In the genomic region with DNA sequence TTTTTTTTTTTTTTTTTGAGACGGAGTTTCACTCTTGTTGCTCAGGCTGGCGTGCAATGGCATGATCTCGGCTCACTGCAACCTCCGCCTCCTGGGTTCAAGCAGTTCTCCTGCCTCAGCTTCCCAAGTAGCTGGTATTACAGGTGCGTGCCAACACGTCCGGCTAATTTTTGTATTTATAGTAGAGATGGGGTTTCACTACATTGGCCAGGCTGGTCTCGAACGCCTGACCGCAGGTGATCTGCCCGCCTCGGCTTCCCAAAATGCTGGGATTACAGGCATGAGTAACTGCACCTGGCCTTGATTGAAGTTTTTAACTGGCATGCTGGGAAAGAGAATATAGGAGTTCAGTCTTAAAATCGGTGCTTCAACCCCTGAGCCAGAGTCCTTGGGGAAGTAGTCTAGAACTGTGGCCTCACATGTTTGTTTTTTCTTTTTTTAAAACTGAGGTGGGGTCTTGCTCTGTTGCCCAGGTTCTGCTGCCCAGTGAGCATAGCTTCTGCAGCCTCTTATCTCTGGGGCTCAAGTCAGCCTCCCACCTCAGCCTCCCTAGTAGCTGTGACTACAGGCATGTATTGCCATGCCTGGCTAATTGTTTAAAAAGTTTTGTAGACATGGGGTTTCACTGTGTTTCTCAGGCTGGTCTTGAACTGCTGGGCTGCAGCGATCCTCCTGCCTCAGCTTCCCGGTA, we compare ENCODE assay signal across 27 cellular contexts. TPM values are rescaled to one million over a fixed set of nuclear protein-coding genes. Genes with fewer than 3 reads are reported as not detected.
A peak's percentile ranks its signal among the peaks of the same experiment; 100 is the strongest.
DNase-seq lines count a peak whose midpoint lies in the region; ATAC-seq, FAIRE-seq and TF ChIP-seq lines count a peak whose summit lies in the region.
"Had no signal": no experiment of that assay in that cellular context is flagged by ENCODE, and none has a peak within 500 bp of the region (broad histone marks: within the 10 kb centered on the region; RNA-seq: fewer than 3 reads in every experiment).

No MANE protein-coding gene starts in this region.

- no peak overlapping the region for H3K27ac Mint-ChIP-seq in brain
- no peak overlapping the region for H3K27ac Mint-ChIP-seq in activated naive CD4-positive, alpha-beta T cell treated with anti-CD3 and anti-CD28 coated beads, Interleukin-2, amount 50 U/mL, for 72 hours
- H3K27ac Mint-ChIP-seq: HFFc6 had no signal

- TF ChIP-seq POLR2A in HepG2 (IDR thresholded peaks at IDR 0.05; ENCODE audit: insufficient read depth in 1 of 2, low read depth in 2 of 2, low read length in 2 of 2) = no peak
- TF ChIP-seq POLR2A in right lobe of liver (IDR thresholded peaks at IDR 0.05) = no peak

- H3K4me2 ChIP-seq in HepG2 (ENCODE audit: low read depth, low read length) = no peak overlapping the region
- H3K4me2 ChIP-seq in osteoblast (ENCODE audit: insufficient read depth, low read length) = no peak overlapping the region

- 96% methylated on average over 15 of the region's 15 CpGs for whole genome bisulfite sequencing in HepG2 (ENCODE audit: low lambda C conversion rate)
- WGBS in right lobe of liver (ENCODE audit: insufficient coverage, low coverage, low lambda C conversion rate, missing lambda C conversion rate) = 96% methylated on average over 4 of the region's 15 CpGs

- H3K9ac ChIP-seq in HepG2 (ENCODE audit: insufficient read depth, low read depth, low read length) = no peak overlapping the region

- peaks cover 51% of the 10 kb centered on the region for H3K36me3 Mint-ChIP-seq in brain
- no peaks in the 10 kb centered on the region for H3K36me3 Mint-ChIP-seq in activated naive CD4-positive, alpha-beta T cell treated with anti-CD3 and anti-CD28 coated beads, Interleukin-2, amount 50 U/mL, for 72 hours

- no peak for ATAC-seq in HepG2
- ATAC-seq in right lobe of liver = no peak
- no peak for ATAC-seq in activated naive CD4-positive, alpha-beta T cell treated with anti-CD3 and anti-CD28 coated beads, Interleukin-2, amount 50 U/mL, for 72 hours
- ATAC-seq: GM12878 had no signal

- peaks cover 34% of the 10 kb centered on the region for H3K4me1 ChIP-seq in HepG2 (ENCODE audit: insufficient read depth, low read length)
- H3K4me1 ChIP-seq in right lobe of liver = peaks cover 0 to 8% (median 0%) of the 10 kb centered on the region in 4 donors
- peaks cover 6% of the 10 kb centered on the region for H3K4me1 ChIP-seq in osteoblast (ENCODE audit: insufficient read depth, low read length)
- H3K4me1 ChIP-seq: BE2C had no signal

- peak overlapping the region in 3 of 5 experiments; percentile 54 to 89 (median 58) for H3K4me3 Mint-ChIP-seq in brain
- H3K4me3 Mint-ChIP-seq: CD14-positive monocyte, HFFc6 had no signal

- H3K27me3 Mint-ChIP-seq in brain = peaks cover 6% of the 10 kb centered on the region

- no peak overlapping the region for H3K27ac ChIP-seq in HepG2 (ENCODE audit: extremely low read length, insufficient read depth, low read length)
- no peak overlapping the region for H3K27ac ChIP-seq in right lobe of liver
- H3K27ac ChIP-seq in osteoblast (ENCODE audit: low read depth, low read length) = no peak overlapping the region
- H3K27ac ChIP-seq: SK-N-MC had no signal

- H3K9me3 ChIP-seq in HepG2 (ENCODE audit: low read length) (no peaks in the 10 kb centered on the region), right lobe of liver (no peaks in the 10 kb centered on the region), osteoblast (ENCODE audit: low read depth, low read length) (no peaks in the 10 kb centered on the region)
- H3K9me3 ChIP-seq: BE2C, MG63 had no signal

- H3K9me3 Mint-ChIP-seq in brain = peaks cover 0 to 5% (median 0%) of the 10 kb centered on the region in 5 experiments
- no peaks in the 10 kb centered on the region for H3K9me3 Mint-ChIP-seq in activated naive CD4-positive, alpha-beta T cell treated with anti-CD3 and anti-CD28 coated beads, Interleukin-2, amount 50 U/mL, for 72 hours
- H3K9me3 Mint-ChIP-seq: CD14-positive monocyte, HFFc6 had no signal

- H3K36me3 ChIP-seq in HepG2 (replicated peaks in 1 of 2; ENCODE audit: control insufficient read depth in 1 of 2, insufficient read depth in 2 of 2, low read length in 2 of 2) (peaks cover 0 to 4% of the 10 kb centered on the region in 2 experiments; a peak in 2 of 5 replicates), right lobe of liver (no peaks in the 10 kb centered on the region), osteoblast (ENCODE audit: insufficient read depth, low read length) (no peaks in the 10 kb centered on the region)
- H3K36me3 ChIP-seq: MG63 had no signal

- CTCF ChIA-PET in HepG2 (lab: Yijun Ruan, JAX; ENCODE audit: low intra/inter-chr PET ratio, low total read pairs) = no interaction called here

- intact Hi-C loops in HepG2 (cut with micrococcal nuclease; ENCODE audit: unreplicated experiment) (no loop called here), right lobe of liver (cut with DNase I) (no loop called here)

- no peak overlapping the region for H2AFZ ChIP-seq in HepG2 (ENCODE audit: low read length)
- no peak overlapping the region for H2AFZ ChIP-seq in osteoblast (ENCODE audit: low read length)

- peaks cover 12% of the 10 kb centered on the region; the same call in 1 of the 2 replicates for H4K20me1 ChIP-seq in HepG2 (ENCODE audit: insufficient read depth, low read length)
- peaks cover 17% of the 10 kb centered on the region for H4K20me1 ChIP-seq in osteoblast (ENCODE audit: insufficient read depth, low read length)

- no peak for TF ChIP-seq CTCF in HepG2 (CRISPR knock-in tag; IDR thresholded peaks at IDR 0.05)
- TF ChIP-seq CTCF in right lobe of liver (IDR thresholded peaks at IDR 0.05) = no peak
- no peak for TF ChIP-seq CTCF in brain (conservative IDR thresholded peaks at IDR 0.05)
- no peak for TF ChIP-seq CTCF in osteoblast (IDR thresholded peaks at IDR 0.05; ENCODE audit: extremely low read depth, low read depth, low read length)

- no TSS peak for BruUV-seq in HepG2 (replicated peaks; lab: Mats Ljungman, UMichigan)

- no peak for TF ChIP-seq RAD21 in HepG2 (CRISPR knock-in tag; IDR thresholded peaks at IDR 0.05)

- H3K4me3 ChIP-seq in HepG2 (replicated peaks in 1 of 3; ENCODE audit: insufficient read depth in 1 of 3, low read depth in 2 of 3, low read length in 3 of 3) = no peak overlapping the region
- no peak overlapping the region for H3K4me3 ChIP-seq in right lobe of liver
- H3K4me3 ChIP-seq in osteoblast (ENCODE audit: insufficient read depth, low read length) = no peak overlapping the region
- H3K4me3 ChIP-seq: GM12878, GM23248, MG63, SK-N-MC had no signal

- DNase-seq in HepG2 (ENCODE audit: low spot score) (no peak), right lobe of liver (no peak), osteoblast (ENCODE audit: insufficient read length, low spot score, missing footprints) (peak; percentile 67), CD1c-positive myeloid dendritic cell (ENCODE audit: extremely low spot score) (no peak), NCI-H2171 treated with DMSO at 0.1 percent for 48 hours (lab: John Stamatoyannopoulos, UW) (no peak)
- DNase-seq in activated CD4-positive, alpha-beta T cell treated with anti-CD3 and anti-CD28 coated beads, Interleukin-2, amount 50 U/mL, for 1 hour = no peak
- DNase-seq in activated naive CD4-positive, alpha-beta T cell treated with anti-CD3 and anti-CD28 coated beads, Interleukin-2, amount 50 U/mL, for 72 hours (ENCODE audit: low spot score in 2 of 2) = no peak
- DNase-seq: 8988T, ACHN, BE2C, H7, HFFc6, KBM-7, MG63, NCI-H1105 treated with DMSO at 0.1 percent for 48 hours, NCI-H146, NCI-H1930, NCI-H446 treated with DMSO at 0.1 percent for 48 hours, NCI-H526, RPMI8226, SIG-M5 had no signal

- POLR2A ChIA-PET in HepG2 (lab: Yijun Ruan, JAX) = no interaction called here

- no peak for TF ChIP-seq EP300 in HepG2 (IDR thresholded peaks at IDR 0.05; ENCODE audit: low read depth in 2 of 2, low read length in 2 of 2)
- TF ChIP-seq EP300 in HepG2 (CRISPR knock-in tag; IDR thresholded peaks at IDR 0.05; ENCODE audit: borderline replicate concordance) = no peak

- H3K79me2 ChIP-seq in HepG2 (ENCODE audit: insufficient read depth, low read length) = peaks cover 58% of the 10 kb centered on the region
- H3K79me2 ChIP-seq in osteoblast (ENCODE audit: insufficient read depth, low read length) = peaks cover 58% of the 10 kb centered on the region

- in situ Hi-C loops in HepG2 (cut with HindIII; ENCODE audit: extremely low pct_ligation_motif_present, low pct_unique_long_range_greater_than_20kb) = no loop called here

- H3K4me1 Mint-ChIP-seq in brain = peaks cover 41% of the 10 kb centered on the region

- peaks cover 0 to 5% of the 10 kb centered on the region in 2 experiments; a peak in 1 of 5 replicates for H3K27me3 ChIP-seq in HepG2 (ENCODE audit: control insufficient read depth in 1 of 2, insufficient read depth in 2 of 2, low read length in 2 of 2)
- no peaks in the 10 kb centered on the region for H3K27me3 ChIP-seq in right lobe of liver
- no peaks in the 10 kb centered on the region for H3K27me3 ChIP-seq in osteoblast (ENCODE audit: insufficient read depth, low read length)
- H3K27me3 ChIP-seq: BE2C, MG63 had no signal

- FAIRE-seq in HepG2 (lab: Jason Lieb, UNC) = no peak
- FAIRE-seq: D721Med, GM12878 had no signal

RNA-seq across cellular contexts. Expression of a gene that starts 3.3 kb away (rescaled TPM):
- 6.3 and 7.3 TPM in 2 replicates for total RNA-seq in HepG2 (2016; rRNA removed; fragmentation: Illumina TruSeq; extraction: Trizol)
- total RNA-seq in HepG2 (2016; cell fraction: cytosol; rRNA removed; fragmentation: Illumina TruSeq; extraction: Trizol; ENCODE audit: low read depth) = 25.1 and 25.7 TPM in 2 replicates
- total RNA-seq in HepG2 (2016; cell fraction: insoluble cytoplasmic fraction; rRNA removed; fragmentation: Illumina TruSeq; extraction: Trizol) = 6.0 and 6.8 TPM in 2 replicates
- total RNA-seq in HepG2 (2016; cell fraction: membrane; rRNA removed; fragmentation: Illumina TruSeq; extraction: Trizol) = 9.8 and 12.2 TPM in 2 replicates
- total RNA-seq in HepG2 (2016; cell fraction: nucleus; rRNA removed; fragmentation: Illumina TruSeq; extraction: Trizol) = 7.8 and 8.4 TPM in 2 replicates
- 20.8 and 21.2 TPM in 2 replicates for polyA plus RNA-seq in HepG2 (2011; rRNA removed)
- 13.2 and 14.1 TPM in 2 replicates for polyA plus RNA-seq in HepG2 (2011; cell fraction: cytosol; rRNA removed)
- polyA plus RNA-seq in HepG2 (2011; cell fraction: nucleus; rRNA removed) = 31.7 and 33.2 TPM in 2 replicates
- polyA plus RNA-seq in HepG2 (2012) = 10.5 and 11.1 TPM in 2 replicates
- 1.3 and 2.1 TPM in 2 replicates for polyA plus RNA-seq in HepG2 (2016; cell fraction: cytosol; fragmentation: Illumina TruSeq; extraction: Trizol; ENCODE audit: low read depth)
- 8.7 and 11.6 TPM in 2 replicates for polyA plus RNA-seq in HepG2 (2016; cell fraction: insoluble cytoplasmic fraction; fragmentation: Illumina TruSeq; extraction: Trizol; ENCODE audit: low read depth)
- polyA plus RNA-seq in HepG2 (2016; cell fraction: membrane; fragmentation: Illumina TruSeq; extraction: Trizol; ENCODE audit: low read depth) = 4.1 and 4.7 TPM in 2 replicates
- polyA plus RNA-seq in HepG2 (2016; cell fraction: nucleus; fragmentation: Illumina TruSeq; extraction: Trizol; ENCODE audit: insufficient read depth, low read depth) = 20.8 and 24.2 TPM in 2 replicates
- 20.8 and 48.6 TPM in 2 replicates for polyA minus RNA-seq in HepG2 (2011; rRNA and poly(A)+ RNA removed; ENCODE audit: low replicate concordance)
- 24.4 TPM in 2 replicates for polyA minus RNA-seq in HepG2 (2011; cell fraction: cytosol; rRNA and poly(A)+ RNA removed)
- 17.0 and 21.1 TPM in 2 replicates for polyA minus RNA-seq in HepG2 (2011; cell fraction: nucleus; rRNA and poly(A)+ RNA removed)
- total RNA-seq in right lobe of liver = 1 to 10 TPM; 4.5 to 7.3 (median 5.6) TPM
- 77.3 TPM for polyA plus RNA-seq in brain (ENCODE audit: insufficient read depth, low read depth, low replicate concordance)
- total RNA-seq in osteoblast = 10.3 and 11.2 TPM in 2 replicates
- total RNA-seq in activated naive CD4-positive, alpha-beta T cell treated with anti-CD3 and anti-CD28 coated beads, Interleukin-2, amount 50 U/mL, for 72 hours = 10 to 100 TPM; 13.7 to 16.3 TPM

RNA-seq across cellular contexts. Expression of a gene that starts 49.7 kb away (rescaled TPM):
- 14.8 and 16.4 TPM in 2 replicates for total RNA-seq in HepG2 (2016; rRNA removed; fragmentation: Illumina TruSeq; extraction: Trizol)
- total RNA-seq in HepG2 (2016; cell fraction: cytosol; rRNA removed; fragmentation: Illumina TruSeq; extraction: Trizol; ENCODE audit: low read depth) = 21.1 and 21.6 TPM in 2 replicates
- 13.2 and 16.1 TPM in 2 replicates for total RNA-seq in HepG2 (2016; cell fraction: insoluble cytoplasmic fraction; rRNA removed; fragmentation: Illumina TruSeq; extraction: Trizol)
- total RNA-seq in HepG2 (2016; cell fraction: membrane; rRNA removed; fragmentation: Illumina TruSeq; extraction: Trizol) = 33.7 and 34.5 TPM in 2 replicates
- 7.4 and 8.0 TPM in 2 replicates for total RNA-seq in HepG2 (2016; cell fraction: nucleus; rRNA removed; fragmentation: Illumina TruSeq; extraction: Trizol)
- 18.3 and 21.2 TPM in 2 replicates for polyA plus RNA-seq in HepG2 (2011; rRNA removed)
- 18.9 and 24.9 TPM in 2 replicates for polyA plus RNA-seq in HepG2 (2011; cell fraction: cytosol; rRNA removed)
- 15.4 and 17.2 TPM in 2 replicates for polyA plus RNA-seq in HepG2 (2011; cell fraction: nucleus; rRNA removed)
- 9.0 and 11.0 TPM in 2 replicates for polyA plus RNA-seq in HepG2 (2012)
- 26.2 and 27.1 TPM in 2 replicates for polyA plus RNA-seq in HepG2 (2016; cell fraction: cytosol; fragmentation: Illumina TruSeq; extraction: Trizol; ENCODE audit: low read depth)
- 14.6 and 16.1 TPM in 2 replicates for polyA plus RNA-seq in HepG2 (2016; cell fraction: insoluble cytoplasmic fraction; fragmentation: Illumina TruSeq; extraction: Trizol; ENCODE audit: low read depth)
- polyA plus RNA-seq in HepG2 (2016; cell fraction: membrane; fragmentation: Illumina TruSeq; extraction: Trizol; ENCODE audit: low read depth) = 32.9 and 35.0 TPM in 2 replicates
- 13.5 and 15.1 TPM in 2 replicates for polyA plus RNA-seq in HepG2 (2016; cell fraction: nucleus; fragmentation: Illumina TruSeq; extraction: Trizol; ENCODE audit: insufficient read depth, low read depth)
- 11.3 and 23.6 TPM in 2 replicates for polyA minus RNA-seq in HepG2 (2011; rRNA and poly(A)+ RNA removed; ENCODE audit: low replicate concordance)
- 10.6 and 10.7 TPM in 2 replicates for polyA minus RNA-seq in HepG2 (2011; cell fraction: cytosol; rRNA and poly(A)+ RNA removed)
- polyA minus RNA-seq in HepG2 (2011; cell fraction: nucleus; rRNA and poly(A)+ RNA removed) = 3.6 and 4.5 TPM in 2 replicates
- 10 to 100 TPM in 2 of 6 experiments, 1 to 10 TPM in 4; 6.5 to 13.3 (median 8.1) TPM for total RNA-seq in right lobe of liver
- 89.1 TPM for polyA plus RNA-seq in brain (ENCODE audit: insufficient read depth, low read depth, low replicate concordance)
- total RNA-seq in osteoblast = 27.1 and 27.5 TPM in 2 replicates
- 1 to 10 TPM; 3.1 TPM for total RNA-seq in activated naive CD4-positive, alpha-beta T cell treated with anti-CD3 and anti-CD28 coated beads, Interleukin-2, amount 50 U/mL, for 72 hours
